ENCODE assay signal across 9 cellular contexts in genomic region chr9:120477534-120478001, GRCh38.
DNase-seq lines count a peak whose midpoint lies in the region; ATAC-seq and TF ChIP-seq lines count a peak whose summit lies in the region.
"Had no signal": no experiment of that assay in that cellular context is flagged by ENCODE, and none has a peak within 500 bp of the region (broad histone marks: within the 10 kb centered on the region; RNA-seq: fewer than 3 reads in every experiment).

No MANE protein-coding gene starts in this region.

- DNase-seq in SHP77 (lab: John Stamatoyannopoulos, UW) (peak; percentile 33 to 39), SHP77 treated with DMSO at 0.1 percent for 48 hours (lab: John Stamatoyannopoulos, UW) (no peak), HFFc6 (peak; percentile 68), NCI-H2196 treated with DMSO at 0.1 percent for 48 hours (lab: John Stamatoyannopoulos, UW; ENCODE audit: unreplicated experiment) (peak; percentile 51), non-pigmented ciliary epithelial cell (ENCODE audit: low read depth) (peak; percentile 60)
- DNase-seq in activated T-cell treated with anti-CD3 and anti-CD28 coated beads, Interleukin-2, amount 50 U/mL, for 48 hours: peak; percentile 34 to 52

- no peak for TF ChIP-seq EP300 in gastroesophageal sphincter (IDR thresholded peaks at IDR 0.05)

- TF ChIP-seq CTCF in HFFc6 (IDR thresholded peaks at IDR 0.05): peak; percentile 95
- TF ChIP-seq CTCF in gastroesophageal sphincter (IDR thresholded peaks at IDR 0.05): peak; percentile 81 to 91 (median 86)

- no peak overlapping the region for H3K4me3 ChIP-seq in gastroesophageal sphincter

- peak overlapping the region in 2 of 4 donors; percentile 50 for H3K27ac ChIP-seq in gastroesophageal sphincter

- peaks cover 0 to 35% (median 0%) of the 10 kb centered on the region in 3 donors for H3K4me1 ChIP-seq in gastroesophageal sphincter

- TF ChIP-seq POLR2A in gastroesophageal sphincter (IDR thresholded peaks at IDR 0.05): no peak

- no peak overlapping the region for H3K4me3 Mint-ChIP-seq in HFFc6
- H3K4me3 Mint-ChIP-seq: activated naive CD8-positive, alpha-beta T cell had no signal

- H3K27me3 ChIP-seq in gastroesophageal sphincter: no peaks in the 10 kb centered on the region

- WGBS in gastroesophageal sphincter (ENCODE audit: low coverage in 1 of 2), 2 donors: 14% methylated on average over 2 of the region's 3 CpGs; no CpG with 5 or more reads in 1 of the 2 donors

- no peaks in the 10 kb centered on the region for H3K9me3 Mint-ChIP-seq in HFFc6

- H3K36me3 Mint-ChIP-seq in HFFc6 (ENCODE audit: low read depth): peaks cover 10% of the 10 kb centered on the region; the same call in 1 of the 2 replicates

- peaks cover 2% of the 10 kb centered on the region; the same call in 1 of the 2 replicates for H3K27me3 Mint-ChIP-seq in HFFc6 (ENCODE audit: insufficient read depth)
- H3K27me3 Mint-ChIP-seq: activated naive CD8-positive, alpha-beta T cell had no signal

- H3K9me3 ChIP-seq in gastroesophageal sphincter: no peaks in the 10 kb centered on the region

- ATAC-seq in gastroesophageal sphincter: peak; percentile 85
- no peak for ATAC-seq in HG02588 (IDR thresholded peaks at IDR 0.05; ENCODE audit: unreplicated experiment)

- peaks cover 41% of the 10 kb centered on the region for H3K4me1 Mint-ChIP-seq in HFFc6 (ENCODE audit: low read depth)

- peak overlapping the region; percentile 7; the same call in 1 of the 2 replicates for H3K27ac Mint-ChIP-seq in HFFc6
- H3K27ac Mint-ChIP-seq: activated naive CD8-positive, alpha-beta T cell had no signal

- H3K36me3 ChIP-seq in gastroesophageal sphincter: peaks cover 2 to 49% of the 10 kb centered on the region in 2 donors
